In genomic region chr20:52035498-52035897, GRCh38 we compare ENCODE assay signal across 2 cellular contexts.
TF ChIP-seq lines count a peak whose summit lies in the region.

No MANE protein-coding gene starts in this region.

TF ChIP-seq in K562, 482 proteins besides CTCF, POLR2A, EP300 and RAD21 (continues in another document):
- TF ChIP-seq TCF7L2 (IDR thresholded peaks at IDR 0.05; ENCODE audit: low read depth, low read length), result no peak
- TF ChIP-seq NFIC (IDR thresholded peaks at IDR 0.05), result peak; percentile 29; the same call in 1 of the 2 replicates
- TF ChIP-seq SMAD1 (IDR thresholded peaks at IDR 0.05; ENCODE audit: low read depth, low read length, partially characterized antibody), result no peak
- TF ChIP-seq ZNF75A (CRISPR knock-in tag; IDR thresholded peaks at IDR 0.05), result no peak
- peak; percentile 63 for TF ChIP-seq BHLHE40 (IDR thresholded peaks at IDR 0.05; ENCODE audit: low read length)
- TF ChIP-seq, protein P1, sequence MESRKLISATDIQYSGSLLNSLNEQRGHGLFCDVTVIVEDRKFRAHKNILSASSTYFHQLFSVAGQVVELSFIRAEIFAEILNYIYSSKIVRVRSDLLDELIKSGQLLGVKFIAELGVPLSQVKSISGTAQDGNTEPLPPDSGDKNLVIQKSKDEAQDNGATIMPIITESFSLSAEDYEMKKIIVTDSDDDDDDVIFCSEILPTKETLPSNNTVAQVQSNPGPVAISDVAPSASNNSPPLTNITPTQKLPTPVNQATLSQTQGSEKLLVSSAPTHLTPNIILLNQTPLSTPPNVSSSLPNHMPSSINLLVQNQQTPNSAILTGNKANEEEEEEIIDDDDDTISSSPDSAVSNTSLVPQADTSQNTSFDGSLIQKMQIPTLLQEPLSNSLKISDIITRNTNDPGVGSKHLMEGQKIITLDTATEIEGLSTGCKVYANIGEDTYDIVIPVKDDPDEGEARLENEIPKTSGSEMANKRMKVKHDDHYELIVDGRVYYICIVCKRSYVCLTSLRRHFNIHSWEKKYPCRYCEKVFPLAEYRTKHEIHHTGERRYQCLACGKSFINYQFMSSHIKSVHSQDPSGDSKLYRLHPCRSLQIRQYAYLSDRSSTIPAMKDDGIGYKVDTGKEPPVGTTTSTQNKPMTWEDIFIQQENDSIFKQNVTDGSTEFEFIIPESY (CRISPR knock-in tag; IDR thresholded peaks at IDR 0.05), result no peak
- TF ChIP-seq SLC30A9 (CRISPR knock-in tag; IDR thresholded peaks at IDR 0.05), result no peak
- no peak for TF ChIP-seq MBD1 (CRISPR knock-in tag; IDR thresholded peaks at IDR 0.05)
- no peak for TF ChIP-seq NBN (IDR thresholded peaks at IDR 0.05; ENCODE audit: low read depth)
- TF ChIP-seq CBX8 (IDR thresholded peaks at IDR 0.05; ENCODE audit: borderline replicate concordance, extremely low read depth, low read depth, low read length, poor library complexity, severe bottlenecking), result no peak
- no peak for TF ChIP-seq RBBP5 (IDR thresholded peaks at IDR 0.05; ENCODE audit: borderline replicate concordance, insufficient read depth, low read length, poor library complexity, severe bottlenecking)
- no peak for TF ChIP-seq HNRNPK (IDR thresholded peaks at IDR 0.05; ENCODE audit: low read depth, low read length, poor library complexity, severe bottlenecking)
- TF ChIP-seq MEIS2 (IDR thresholded peaks at IDR 0.05; ENCODE audit: partially characterized antibody), result peak; percentile 46
- TF ChIP-seq POLR3A (IDR thresholded peaks at IDR 0.05; ENCODE audit: borderline replicate concordance, extremely low read depth, insufficient read depth, insufficient read length), result no peak
- no peak for TF ChIP-seq MAFF (IDR thresholded peaks at IDR 0.05; ENCODE audit: low read length)
- TF ChIP-seq RCOR1 (IDR thresholded peaks at IDR 0.05; ENCODE audit: borderline replicate concordance in 1 of 2, low read depth in 2 of 2, low read length in 2 of 2), result no peak
- TF ChIP-seq, protein P2, sequence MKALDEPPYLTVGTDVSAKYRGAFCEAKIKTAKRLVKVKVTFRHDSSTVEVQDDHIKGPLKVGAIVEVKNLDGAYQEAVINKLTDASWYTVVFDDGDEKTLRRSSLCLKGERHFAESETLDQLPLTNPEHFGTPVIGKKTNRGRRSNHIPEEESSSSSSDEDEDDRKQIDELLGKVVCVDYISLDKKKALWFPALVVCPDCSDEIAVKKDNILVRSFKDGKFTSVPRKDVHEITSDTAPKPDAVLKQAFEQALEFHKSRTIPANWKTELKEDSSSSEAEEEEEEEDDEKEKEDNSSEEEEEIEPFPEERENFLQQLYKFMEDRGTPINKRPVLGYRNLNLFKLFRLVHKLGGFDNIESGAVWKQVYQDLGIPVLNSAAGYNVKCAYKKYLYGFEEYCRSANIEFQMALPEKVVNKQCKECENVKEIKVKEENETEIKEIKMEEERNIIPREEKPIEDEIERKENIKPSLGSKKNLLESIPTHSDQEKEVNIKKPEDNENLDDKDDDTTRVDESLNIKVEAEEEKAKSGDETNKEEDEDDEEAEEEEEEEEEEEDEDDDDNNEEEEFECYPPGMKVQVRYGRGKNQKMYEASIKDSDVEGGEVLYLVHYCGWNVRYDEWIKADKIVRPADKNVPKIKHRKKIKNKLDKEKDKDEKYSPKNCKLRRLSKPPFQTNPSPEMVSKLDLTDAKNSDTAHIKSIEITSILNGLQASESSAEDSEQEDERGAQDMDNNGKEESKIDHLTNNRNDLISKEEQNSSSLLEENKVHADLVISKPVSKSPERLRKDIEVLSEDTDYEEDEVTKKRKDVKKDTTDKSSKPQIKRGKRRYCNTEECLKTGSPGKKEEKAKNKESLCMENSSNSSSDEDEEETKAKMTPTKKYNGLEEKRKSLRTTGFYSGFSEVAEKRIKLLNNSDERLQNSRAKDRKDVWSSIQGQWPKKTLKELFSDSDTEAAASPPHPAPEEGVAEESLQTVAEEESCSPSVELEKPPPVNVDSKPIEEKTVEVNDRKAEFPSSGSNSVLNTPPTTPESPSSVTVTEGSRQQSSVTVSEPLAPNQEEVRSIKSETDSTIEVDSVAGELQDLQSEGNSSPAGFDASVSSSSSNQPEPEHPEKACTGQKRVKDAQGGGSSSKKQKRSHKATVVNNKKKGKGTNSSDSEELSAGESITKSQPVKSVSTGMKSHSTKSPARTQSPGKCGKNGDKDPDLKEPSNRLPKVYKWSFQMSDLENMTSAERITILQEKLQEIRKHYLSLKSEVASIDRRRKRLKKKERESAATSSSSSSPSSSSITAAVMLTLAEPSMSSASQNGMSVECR (CRISPR knock-in tag; IDR thresholded peaks at IDR 0.05), result no peak
- no peak for TF ChIP-seq MAFG (tag; conservative IDR thresholded peaks at IDR 0.05)
- no peak for TF ChIP-seq ZBTB17 (CRISPR knock-in tag; IDR thresholded peaks at IDR 0.05)
- no peak for TF ChIP-seq ZNF79 (CRISPR knock-in tag; IDR thresholded peaks at IDR 0.05; ENCODE audit: low read depth)
- no peak for TF ChIP-seq BACH1 (tag; IDR thresholded peaks at IDR 0.05)
- no peak for TF ChIP-seq ID3 (CRISPR knock-in tag; IDR thresholded peaks at IDR 0.05)
- no peak for TF ChIP-seq ID3 (tag; IDR thresholded peaks at IDR 0.05)
- no peak for TF ChIP-seq SRSF1 (IDR thresholded peaks at IDR 0.05; ENCODE audit: low read depth, low read length)
- no peak for TF ChIP-seq ZNF551 (CRISPR knock-in tag; IDR thresholded peaks at IDR 0.05)

TF ChIP-seq in HepG2, 621 proteins besides CTCF, POLR2A, EP300 and RAD21:
- TF ChIP-seq POGZ (CRISPR knock-in tag; IDR thresholded peaks at IDR 0.05) (no peak), ZNF264 (CRISPR knock-in tag; IDR thresholded peaks at IDR 0.05) (no peak), ZBTB7A (CRISPR knock-in tag; IDR thresholded peaks at IDR 0.05) (no peak), ZMAT5 (CRISPR knock-in tag; IDR thresholded peaks at IDR 0.05; ENCODE audit: borderline replicate concordance, low read depth) (no peak), ZNF597 (CRISPR knock-in tag; IDR thresholded peaks at IDR 0.05) (no peak), MED13 (CRISPR knock-in tag; IDR thresholded peaks at IDR 0.05) (no peak), ZNF121 (CRISPR knock-in tag; IDR thresholded peaks at IDR 0.05) (no peak), ZNF33B (CRISPR knock-in tag; IDR thresholded peaks at IDR 0.05) (no peak), ZNF530 (CRISPR knock-in tag; IDR thresholded peaks at IDR 0.05; ENCODE audit: low read depth) (no peak), TMF1 (CRISPR knock-in tag; IDR thresholded peaks at IDR 0.05; ENCODE audit: low read depth) (no peak)
- TF ChIP-seq, protein P3, sequence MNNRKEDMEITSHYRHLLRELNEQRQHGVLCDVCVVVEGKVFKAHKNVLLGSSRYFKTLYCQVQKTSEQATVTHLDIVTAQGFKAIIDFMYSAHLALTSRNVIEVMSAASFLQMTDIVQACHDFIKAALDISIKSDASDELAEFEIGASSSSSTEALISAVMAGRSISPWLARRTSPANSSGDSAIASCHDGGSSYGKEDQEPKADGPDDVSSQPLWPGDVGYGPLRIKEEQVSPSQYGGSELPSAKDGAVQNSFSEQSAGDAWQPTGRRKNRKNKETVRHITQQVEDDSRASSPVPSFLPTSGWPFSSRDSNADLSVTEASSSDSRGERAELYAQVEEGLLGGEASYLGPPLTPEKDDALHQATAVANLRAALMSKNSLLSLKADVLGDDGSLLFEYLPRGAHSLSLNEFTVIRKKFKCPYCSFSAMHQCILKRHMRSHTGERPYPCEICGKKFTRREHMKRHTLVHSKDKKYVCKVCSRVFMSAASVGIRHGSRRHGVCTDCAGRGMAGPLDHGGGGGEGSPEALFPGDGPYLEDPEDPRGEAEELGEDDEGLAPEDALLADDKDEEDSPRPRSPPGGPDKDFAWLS (CRISPR knock-in tag; IDR thresholded peaks at IDR 0.05; ENCODE audit: borderline replicate concordance), result no peak
- TF ChIP-seq, protein P4, sequence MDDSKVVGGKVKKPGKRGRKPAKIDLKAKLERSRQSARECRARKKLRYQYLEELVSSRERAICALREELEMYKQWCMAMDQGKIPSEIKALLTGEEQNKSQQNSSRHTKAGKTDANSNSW (CRISPR knock-in tag; IDR thresholded peaks at IDR 0.05; ENCODE audit: borderline replicate concordance), result no peak
- TF ChIP-seq, protein P5, sequence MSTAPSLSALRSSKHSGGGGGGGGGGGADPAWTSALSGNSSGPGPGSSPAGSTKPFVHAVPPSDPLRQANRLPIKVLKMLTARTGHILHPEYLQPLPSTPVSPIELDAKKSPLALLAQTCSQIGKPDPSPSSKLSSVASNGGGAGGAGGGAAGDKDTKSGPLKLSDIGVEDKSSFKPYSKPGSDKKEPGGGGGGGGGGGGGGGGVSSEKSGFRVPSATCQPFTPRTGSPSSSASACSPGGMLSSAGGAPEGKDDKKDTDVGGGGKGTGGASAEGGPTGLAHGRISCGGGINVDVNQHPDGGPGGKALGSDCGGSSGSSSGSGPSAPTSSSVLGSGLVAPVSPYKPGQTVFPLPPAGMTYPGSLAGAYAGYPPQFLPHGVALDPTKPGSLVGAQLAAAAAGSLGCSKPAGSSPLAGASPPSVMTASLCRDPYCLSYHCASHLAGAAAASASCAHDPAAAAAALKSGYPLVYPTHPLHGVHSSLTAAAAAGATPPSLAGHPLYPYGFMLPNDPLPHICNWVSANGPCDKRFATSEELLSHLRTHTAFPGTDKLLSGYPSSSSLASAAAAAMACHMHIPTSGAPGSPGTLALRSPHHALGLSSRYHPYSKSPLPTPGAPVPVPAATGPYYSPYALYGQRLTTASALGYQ (CRISPR knock-in tag; IDR thresholded peaks at IDR 0.05), result no peak
